ENCODE assay signal across 9 cellular contexts in the genomic region with DNA sequence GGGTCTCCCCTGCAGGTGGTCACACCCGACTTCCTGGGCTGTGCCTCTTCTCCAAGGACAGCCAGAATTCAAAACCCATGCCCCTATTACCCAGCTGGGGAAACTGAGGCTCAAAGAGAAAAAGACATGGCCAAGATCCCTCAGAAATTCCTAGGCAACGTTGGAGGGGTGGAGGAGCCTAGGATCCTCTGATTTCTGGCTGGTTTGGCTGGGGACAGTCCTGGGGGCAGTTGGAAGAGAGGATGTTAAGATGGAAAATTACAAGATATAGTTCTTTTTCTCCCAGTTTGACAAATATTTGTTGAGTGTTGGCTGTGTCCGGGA. TPM values are rescaled to one million over a fixed set of nuclear protein-coding genes. Genes with fewer than 3 reads are reported as not detected.
DNase-seq lines count a peak whose midpoint lies in the region; ATAC-seq, FAIRE-seq and TF ChIP-seq lines count a peak whose summit lies in the region.
"Had no signal": no experiment of that assay in that cellular context is flagged by ENCODE, and none has a peak within 500 bp of the region (broad histone marks: within the 10 kb centered on the region; RNA-seq: fewer than 3 reads in every experiment).

No MANE protein-coding gene starts in this region.

- peak overlapping the region; percentile 98 for H3K27ac ChIP-seq in GM12878 (ENCODE audit: control insufficient read depth, insufficient read depth)
- peak overlapping the region; percentile 91 for H3K27ac ChIP-seq in lower lobe of right lung
- peak overlapping the region; percentile 98 to 100 (median 99) for H3K27ac ChIP-seq in transverse colon

- no peak for TF ChIP-seq POLR2A in GM12878 (IDR thresholded peaks at IDR 0.05; ENCODE audit: low read depth, low read length)
- no peak for TF ChIP-seq POLR2A in transverse colon (IDR thresholded peaks at IDR 0.05)

- no peaks in the 10 kb centered on the region for H3K27me3 ChIP-seq in GM12878 (replicated peaks in 1 of 2; ENCODE audit: control insufficient read depth in 2 of 2, insufficient read depth in 2 of 2, low read length in 1 of 2)
- no peaks in the 10 kb centered on the region for H3K27me3 ChIP-seq in lower lobe of right lung (ENCODE audit: low read depth)
- no peaks in the 10 kb centered on the region for H3K27me3 ChIP-seq in transverse colon

- TF ChIP-seq EP300 in GM12878 (IDR thresholded peaks at IDR 0.05; ENCODE audit: borderline replicate concordance in 1 of 2, control insufficient read depth in 1 of 2, low read depth in 2 of 2, low read length in 2 of 2) (no peak), transverse colon (IDR thresholded peaks at IDR 0.05; ENCODE audit: low read depth) (no peak)

- SMC1A ChIA-PET in GM12878 (lab: Charles Lee; ENCODE audit: uncharacterized antibody, unreplicated experiment), result interaction anchor here (0.9 to 1.2 kb wide), 2 partner anchors 49 to 132 kb away, joined by 4 to 6 read pairs; no protein-coding TSS in a partner anchor

- no peak for TF ChIP-seq CTCF in GM12878 (IDR thresholded peaks at IDR 0.05 in 2 of 3, conservative IDR thresholded peaks at IDR 0.05 in 1 of 3; ENCODE audit: control insufficient read depth in 2 of 3, extremely low read depth in 1 of 3, insufficient read depth in 1 of 3, low read depth in 3 of 3, low read length in 3 of 3)
- TF ChIP-seq CTCF in lower lobe of right lung (IDR thresholded peaks at IDR 0.05), result no peak
- no peak for TF ChIP-seq CTCF in transverse colon (IDR thresholded peaks at IDR 0.05)

- FAIRE-seq in GM12878 (lab: Jason Lieb, UNC), result no peak

- H3K4me3 ChIP-seq in GM12878 (peak overlapping the region; percentile 99), lower lobe of right lung (peak overlapping the region; percentile 100), transverse colon (peak overlapping the region; percentile 93 to 100 (median 97))

- no peak for ATAC-seq in activated T-cell treated with anti-CD3 and anti-CD28 coated beads, Interleukin-2, amount 50 U/mL, for 4 hours
- ATAC-seq in GM12878 (no peak), lower lobe of right lung (no peak)
- ATAC-seq: activated CD4-positive, CD25-positive, alpha-beta regulatory T cell treated with anti-CD3 and anti-CD28 coated beads, Interleukin-2, amount 50 U/mL, for 24 hours had no signal

- H2AFZ ChIP-seq in GM12878 (ENCODE audit: control insufficient read depth, low read depth, low read length), result no peak overlapping the region; the same call in 1 of the 2 replicates

- POLR2A ChIA-PET in GM12878 (lab: Charles Lee), result interaction anchor here (0.7 to 2.0 kb wide), 6 partner anchors 11 to 182 kb away, joined by 3 to 14 read pairs (median 4); a partner anchor contains a TSS

- peaks cover 58% of the 10 kb centered on the region for H3K4me1 Mint-ChIP-seq in activated T-cell treated with anti-CD3 and anti-CD28 coated beads, Interleukin-2, amount 50 U/mL, for 4 hours (ENCODE audit: low read depth)

- peak overlapping the region; percentile 88 for H3K4me3 Mint-ChIP-seq in activated T-cell treated with anti-CD3 and anti-CD28 coated beads, Interleukin-2, amount 50 U/mL, for 4 hours

- H3K36me3 Mint-ChIP-seq in activated T-cell treated with anti-CD3 and anti-CD28 coated beads, Interleukin-2, amount 50 U/mL, for 4 hours (ENCODE audit: insufficient read depth), result peaks cover 3% of the 10 kb centered on the region

- no peaks in the 10 kb centered on the region for H3K9me3 Mint-ChIP-seq in activated T-cell treated with anti-CD3 and anti-CD28 coated beads, Interleukin-2, amount 50 U/mL, for 4 hours

- H4K20me1 ChIP-seq in GM12878 (ENCODE audit: control insufficient read depth, insufficient read depth), result no peaks in the 10 kb centered on the region

- no peak for DNase-seq in activated T-cell treated with anti-CD3 and anti-CD28 coated beads, Interleukin-2, amount 50 U/mL, for 4 hours
- DNase-seq in activated T-cell treated with anti-CD3 and anti-CD28 coated beads, Interleukin-2, amount 50 U/mL, for 48 hours, result no peak
- DNase-seq in GM12878 (ENCODE audit: low read depth, low spot score) (no peak), lower lobe of right lung (no peak), transverse colon (no peak), AG20443 (ENCODE audit: low spot score) (no peak), NK-92 (lab: John Stamatoyannopoulos, UW; ENCODE audit: unreplicated experiment) (no peak), hippocampal formation (lab: John Stamatoyannopoulos, UW) (no peak)

- H3K4me2 ChIP-seq in GM12878 (ENCODE audit: control insufficient read depth, insufficient read depth), result peak overlapping the region; percentile 99

- no peaks in the 10 kb centered on the region for H3K27me3 Mint-ChIP-seq in activated T-cell treated with anti-CD3 and anti-CD28 coated beads, Interleukin-2, amount 50 U/mL, for 4 hours (ENCODE audit: low read depth)

- H3K4me1 ChIP-seq in GM12878 (ENCODE audit: control insufficient read depth, insufficient read depth, low read length), result peaks cover 37% of the 10 kb centered on the region
- H3K4me1 ChIP-seq in lower lobe of right lung, result peaks cover 37% of the 10 kb centered on the region
- H3K4me1 ChIP-seq in transverse colon, result peaks cover 33 to 61% (median 59%) of the 10 kb centered on the region in 4 donors

- RAD21 ChIA-PET in GM12878 (lab: Charles Lee; ENCODE audit: unreplicated experiment), result interaction anchor here (1.2 to 1.3 kb wide), 2 partner anchors 8 to 132 kb away, joined by 3 to 5 read pairs; no protein-coding TSS in a partner anchor

- H3K36me3 ChIP-seq in GM12878 (ENCODE audit: control insufficient read depth in 2 of 2, insufficient read depth in 2 of 2, low read length in 1 of 2), result no peaks in the 10 kb centered on the region; a peak in 2 of 4 replicates
- peaks cover 6% of the 10 kb centered on the region for H3K36me3 ChIP-seq in lower lobe of right lung
- H3K36me3 ChIP-seq in transverse colon, result no peaks in the 10 kb centered on the region

- 3% methylated on average over 3 of the region's 3 CpGs for WGBS in GM12878 (ENCODE audit: insufficient coverage, insufficient replicate concordance, low lambda C conversion rate, missing lambda C conversion rate)
- 4 to 11% methylated on average over 1 to 3 of the region's 3 CpGs for WGBS in transverse colon (ENCODE audit: low coverage in 1 of 2), 2 donors

- intact Hi-C loops in GM12878 (cut with micrococcal nuclease; ENCODE audit: unreplicated experiment), result loop anchor here (5.0 kb wide), 1 partner anchor 133 kb away; no protein-coding TSS in a partner anchor
- intact Hi-C loops in lower lobe of right lung (cut with DNase I), result no loop called here
- intact Hi-C loops in transverse colon (cut with DNase I; ENCODE audit: low total_unique reads), result no loop called here

- CTCF ChIA-PET in GM12878 (lab: Yijun Ruan, JAX), result interaction anchor here (1.4 to 2.1 kb wide), 3 partner anchors 31 to 133 kb away, joined by 4 to 9 read pairs (median 7); no protein-coding TSS in a partner anchor

- TF ChIP-seq RAD21 in GM12878 (IDR thresholded peaks at IDR 0.05; ENCODE audit: insufficient read depth, low read depth, low read length), result no peak

- H3K9me3 ChIP-seq in GM12878 (replicated peaks; ENCODE audit: control insufficient read depth, insufficient read depth, low read length) (no peaks in the 10 kb centered on the region; the same call in 2 of the 3 replicates), lower lobe of right lung (no peaks in the 10 kb centered on the region), transverse colon (no peaks in the 10 kb centered on the region)

- peaks cover 80% of the 10 kb centered on the region for H3K79me2 ChIP-seq in GM12878 (ENCODE audit: control insufficient read depth, insufficient read depth, low read length)

- peak overlapping the region; percentile 98 for H3K9ac ChIP-seq in GM12878 (ENCODE audit: control insufficient read depth, insufficient read depth, low read length)

- BruUV-seq in GM12878 (replicated peaks; lab: Mats Ljungman, UMichigan), result TSS peak; percentile 51

- in situ Hi-C loops in GM12878 (cut with MboI) (no loop called here), transverse colon (cut with MboI; ENCODE audit: low pct_ligation_motif_present in 1 of 4, low pct_unique_long_range_greater_than_20kb in 1 of 4, low sequenced_read_pairs in 3 of 4) (no loop called here)

RNA-seq across cellular contexts. Expression of a gene that starts 2.4 kb away (rescaled TPM):
- total RNA-seq in activated T-cell treated with anti-CD3 and anti-CD28 coated beads, Interleukin-2, amount 50 U/mL, for 4 hours, result 100 to 1,000 TPM; 135 to 164 (median 157) TPM
- total RNA-seq in GM12878 (2013; cell fraction: nucleolus; rRNA removed), result 67.3 and 71.5 TPM in 2 replicates
- total RNA-seq in GM12878 (2014; rRNA removed), result 220 and 298 TPM in 2 replicates
- 84.2 and 95.6 TPM in 2 replicates for total RNA-seq in GM12878 (2014; rRNA removed; fragmentation: Illumina TruSeq; extraction: Trizol)
- total RNA-seq in GM12878 (2021), result 217 and 228 TPM in 2 replicates
- 35.0 TPM for polyA plus RNA-seq in GM12878 (2011; ENCODE audit: low read depth)
- polyA plus RNA-seq in GM12878 (2011; rRNA removed), result 59.1 and 74.0 TPM in 2 replicates
- 87.1 and 124 TPM in 2 replicates for polyA plus RNA-seq in GM12878 (2011; cell fraction: cytosol; rRNA removed)
- 95.6 and 133 TPM in 2 replicates for polyA plus RNA-seq in GM12878 (2011; cell fraction: nucleus; rRNA removed)
- polyA plus RNA-seq in GM12878 (2012), result 73.2 and 77.3 TPM in 2 replicates
- polyA plus RNA-seq in GM12878 (2014; fragmentation: Illumina TruSeq; extraction: Trizol), result 98.4 and 139 TPM in 2 replicates
- 10 to 100 TPM; 19.5 to 27.5 TPM for polyA plus RNA-seq in GM12878 (2014; fragmentation: Nextera tagmentation; extraction: Ambion mirVana)
- polyA plus RNA-seq in GM12878 (2014; rRNA removed), result 188 and 276 TPM in 2 replicates
- 10 to 100 TPM; 39.8 to 50.4 TPM for polyA plus RNA-seq in GM12878 (2016; fragmentation: Nextera tagmentation; extraction: Ambion mirVana)
- 43.7 and 84.4 TPM in 2 replicates for polyA minus RNA-seq in GM12878 (2011; rRNA and poly(A)+ RNA removed)
- 58.4 and 68.9 TPM in 2 replicates for polyA minus RNA-seq in GM12878 (2011; cell fraction: cytosol; rRNA and poly(A)+ RNA removed)
- 42.8 and 79.8 TPM in 2 replicates for polyA minus RNA-seq in GM12878 (2011; cell fraction: nucleus; rRNA and poly(A)+ RNA removed)
- total RNA-seq in lower lobe of right lung, result 190 TPM
- total RNA-seq in transverse colon, result 100 to 1,000 TPM; 167 to 465 (median 204) TPM

RNA-seq across cellular contexts. Expression of a gene that starts 11.4 kb away (rescaled TPM):
- total RNA-seq in activated T-cell treated with anti-CD3 and anti-CD28 coated beads, Interleukin-2, amount 50 U/mL, for 4 hours, result 1 to 10 TPM; 1.1 to 1.4 (median 1.3) TPM
- total RNA-seq in GM12878 (2013; cell fraction: nucleolus; rRNA removed), result 2.0 and 2.5 TPM in 2 replicates
- total RNA-seq in GM12878 (2014; rRNA removed) (3.4 and 4.1 TPM in 2 replicates), GM12878 (2014; rRNA removed; fragmentation: Illumina TruSeq; extraction: Trizol) (2.9 and 4.0 TPM in 2 replicates), GM12878 (2021) (3.5 and 4.1 TPM in 2 replicates), lower lobe of right lung (1.8 TPM), transverse colon (1 to 10 TPM in 2 of 4 donors, under 1 TPM in 1, not detected in 1; 1.00 to 4.3 (median 1.4) TPM)
- polyA plus RNA-seq in GM12878 (2011; ENCODE audit: low read depth), result 3.8 TPM
- polyA plus RNA-seq in GM12878 (2011; rRNA removed) (1.6 and 1.7 TPM in 2 replicates), GM12878 (2014; fragmentation: Illumina TruSeq; extraction: Trizol) (3.6 and 5.4 TPM in 2 replicates), GM12878 (2014; fragmentation: Nextera tagmentation; extraction: Ambion mirVana) (1 to 10 TPM; 4.6 to 4.7 TPM), GM12878 (2014; rRNA removed) (5.3 and 5.4 TPM in 2 replicates), GM12878 (2016; fragmentation: Nextera tagmentation; extraction: Ambion mirVana) (1 to 10 TPM; 2.6 to 3.2 TPM)
- 1.5 and 3.1 TPM in 2 replicates for polyA plus RNA-seq in GM12878 (2011; cell fraction: cytosol; rRNA removed)
- 1.8 and 2.5 TPM in 2 replicates for polyA plus RNA-seq in GM12878 (2011; cell fraction: nucleus; rRNA removed)
- 3.9 and 4.9 TPM in 2 replicates for polyA plus RNA-seq in GM12878 (2012)
- 1.1 TPM in 1 of 2 replicates, not detected in the other for polyA minus RNA-seq in GM12878 (2011; rRNA and poly(A)+ RNA removed)
- polyA minus RNA-seq in GM12878 (2011; cell fraction: cytosol; rRNA and poly(A)+ RNA removed), result not detected in 2 replicates
- polyA minus RNA-seq in GM12878 (2011; cell fraction: nucleus; rRNA and poly(A)+ RNA removed), result 0.24 and 0.86 TPM in 2 replicates

RNA-seq across cellular contexts. Expression of a gene that starts 12.8 kb away (rescaled TPM):
- total RNA-seq in activated T-cell treated with anti-CD3 and anti-CD28 coated beads, Interleukin-2, amount 50 U/mL, for 4 hours, result 1 to 10 TPM in 2 of 3 donors, under 1 TPM in 1; 0.83 to 1.5 (median 1.5) TPM
- total RNA-seq in GM12878 (2013; cell fraction: nucleolus; rRNA removed), result 6.8 and 7.8 TPM in 2 replicates
- total RNA-seq in GM12878 (2014; rRNA removed), result 4.0 and 5.2 TPM in 2 replicates
- 3.4 and 4.2 TPM in 2 replicates for total RNA-seq in GM12878 (2014; rRNA removed; fragmentation: Illumina TruSeq; extraction: Trizol)
- total RNA-seq in GM12878 (2021), result 9.7 and 11.6 TPM in 2 replicates
- 20.8 TPM for polyA plus RNA-seq in GM12878 (2011; ENCODE audit: low read depth)
- polyA plus RNA-seq in GM12878 (2011; rRNA removed), result 1.1 and 2.6 TPM in 2 replicates
- 4.2 and 4.4 TPM in 2 replicates for polyA plus RNA-seq in GM12878 (2011; cell fraction: cytosol; rRNA removed)
- polyA plus RNA-seq in GM12878 (2011; cell fraction: nucleus; rRNA removed), result 3.1 and 4.2 TPM in 2 replicates
- 18.2 and 18.6 TPM in 2 replicates for polyA plus RNA-seq in GM12878 (2012)
- polyA plus RNA-seq in GM12878 (2014; fragmentation: Illumina TruSeq; extraction: Trizol), result 5.5 and 5.9 TPM in 2 replicates
- under 1 TPM; 0.32 to 0.42 TPM for polyA plus RNA-seq in GM12878 (2014; fragmentation: Nextera tagmentation; extraction: Ambion mirVana)
- polyA plus RNA-seq in GM12878 (2014; rRNA removed), result 10.3 and 11.0 TPM in 2 replicates
- polyA plus RNA-seq in GM12878 (2016; fragmentation: Nextera tagmentation; extraction: Ambion mirVana), result 1 to 10 TPM; 4.8 to 4.9 TPM
- 2.0 and 2.3 TPM in 2 replicates for polyA minus RNA-seq in GM12878 (2011; rRNA and poly(A)+ RNA removed)
- 1.7 and 1.8 TPM in 2 replicates for polyA minus RNA-seq in GM12878 (2011; cell fraction: cytosol; rRNA and poly(A)+ RNA removed)
- polyA minus RNA-seq in GM12878 (2011; cell fraction: nucleus; rRNA and poly(A)+ RNA removed), result 1.8 and 2.8 TPM in 2 replicates
- 16.2 TPM for total RNA-seq in lower lobe of right lung
- 10 to 100 TPM in 1 of 4 donors, 1 to 10 TPM in 1, not detected in 2; 5.7 to 13.5 TPM for total RNA-seq in transverse colon

RNA-seq across cellular contexts. Expression of a gene that starts 41.9 kb away (rescaled TPM):
- 10 to 100 TPM; 10.5 to 13.4 (median 13.2) TPM for total RNA-seq in activated T-cell treated with anti-CD3 and anti-CD28 coated beads, Interleukin-2, amount 50 U/mL, for 4 hours
- total RNA-seq in GM12878 (2013; cell fraction: nucleolus; rRNA removed), result 2.5 and 2.8 TPM in 2 replicates
- 0.11 and 0.44 TPM in 2 replicates for total RNA-seq in GM12878 (2014; rRNA removed)
- total RNA-seq in GM12878 (2014; rRNA removed; fragmentation: Illumina TruSeq; extraction: Trizol), result 0.14 and 0.31 TPM in 2 replicates
- total RNA-seq in GM12878 (2021), result 0.56 and 0.69 TPM in 2 replicates
- polyA plus RNA-seq in GM12878 (2011; ENCODE audit: low read depth), result 0.52 TPM
- 0.13 and 0.20 TPM in 2 replicates for polyA plus RNA-seq in GM12878 (2011; rRNA removed)
- polyA plus RNA-seq in GM12878 (2011; cell fraction: cytosol; rRNA removed), result 0.25 and 0.34 TPM in 2 replicates
- polyA plus RNA-seq in GM12878 (2011; cell fraction: nucleus; rRNA removed), result 1.6 and 1.8 TPM in 2 replicates
- polyA plus RNA-seq in GM12878 (2012), result 0.83 and 1.1 TPM in 2 replicates
- 0.28 and 0.35 TPM in 2 replicates for polyA plus RNA-seq in GM12878 (2014; fragmentation: Illumina TruSeq; extraction: Trizol)
- under 1 TPM; 0.06 to 0.07 TPM for polyA plus RNA-seq in GM12878 (2014; fragmentation: Nextera tagmentation; extraction: Ambion mirVana)
- 0.24 and 0.34 TPM in 2 replicates for polyA plus RNA-seq in GM12878 (2014; rRNA removed)
- under 1 TPM; 0.29 to 0.45 TPM for polyA plus RNA-seq in GM12878 (2016; fragmentation: Nextera tagmentation; extraction: Ambion mirVana)
- 1.8 and 2.5 TPM in 2 replicates for polyA minus RNA-seq in GM12878 (2011; rRNA and poly(A)+ RNA removed)
- not detected in 2 replicates for polyA minus RNA-seq in GM12878 (2011; cell fraction: cytosol; rRNA and poly(A)+ RNA removed)
- polyA minus RNA-seq in GM12878 (2011; cell fraction: nucleus; rRNA and poly(A)+ RNA removed), result 3.9 and 7.5 TPM in 2 replicates
- 18.0 TPM for total RNA-seq in lower lobe of right lung
- 10 to 100 TPM; 14.5 to 64.7 (median 25.6) TPM for total RNA-seq in transverse colon
